18 cellular contexts compared by ENCODE assay signal in genomic region chr17:4893272-4893671, GRCh38. TPM values are rescaled to one million over a fixed set of nuclear protein-coding genes. Genes with fewer than 3 reads are reported as not detected.
DNase-seq lines count a peak whose midpoint lies in the region; ATAC-seq lines count a peak whose summit lies in the region.
"Had no signal": no experiment of that assay in that cellular context is flagged by ENCODE, and none has a peak within 500 bp of the region (broad histone marks: within the 10 kb centered on the region; RNA-seq: fewer than 3 reads in every experiment).

No MANE protein-coding gene starts in this region.

- peaks cover 4% of the 10 kb centered on the region for H3K79me1 ChIP-seq in neuronal stem cell (ENCODE audit: low read depth, low read length)

- H3K9ac ChIP-seq in neuronal stem cell (ENCODE audit: low read depth, low read length, poor library complexity): no peak overlapping the region

- H3K4ac ChIP-seq in neuronal stem cell (ENCODE audit: low read length): no peak overlapping the region

- H2BK5ac ChIP-seq in neuronal stem cell (ENCODE audit: low read length): no peak overlapping the region

- ATAC-seq in Right ventricle myocardium superior (ENCODE audit: poor library complexity) (no peak), right cardiac atrium (no peak), GM21717 (IDR thresholded peaks at IDR 0.05; ENCODE audit: unreplicated experiment) (no peak)

- H3K4me2 ChIP-seq in neuronal stem cell (ENCODE audit: insufficient read depth, low read length, poor library complexity, severe bottlenecking): no peak overlapping the region

- H3K9me3 ChIP-seq in right cardiac atrium (ENCODE audit: control insufficient read depth, low read length): no peaks in the 10 kb centered on the region
- H3K9me3 ChIP-seq in neuronal stem cell (replicated peaks in 1 of 2; ENCODE audit: control insufficient read depth in 2 of 2, insufficient read depth in 1 of 2, low read depth in 1 of 2, low read length in 2 of 2): no peaks in the 10 kb centered on the region
- H3K9me3 ChIP-seq: Caco-2, HAP-1 had no signal

- no peak overlapping the region for H2BK12ac ChIP-seq in neuronal stem cell (ENCODE audit: low read length)

- H2BK15ac ChIP-seq in neuronal stem cell (ENCODE audit: low read length): no peak overlapping the region

- intact Hi-C loops in Right ventricle myocardium superior (cut with DNase I) (no loop called here), right cardiac atrium (cut with DNase I) (loop anchor here in 1 of 4 donors (10.0 kb wide), 1 partner anchor 158 kb away; the partner anchor contains the start of genes CXCL16, MED11 and ZMYND15)

- no peaks in the 10 kb centered on the region for H3K27me3 ChIP-seq in right cardiac atrium (ENCODE audit: control insufficient read depth, insufficient read depth)
- H3K27me3 ChIP-seq in H7 (ENCODE audit: control insufficient read depth, insufficient read depth, low read length): no peaks in the 10 kb centered on the region
- no peaks in the 10 kb centered on the region for H3K27me3 ChIP-seq in neuronal stem cell (ENCODE audit: control insufficient read depth in 3 of 3, insufficient read depth in 3 of 3, low read depth in 1 of 3, low read length in 3 of 3)

- DNase-seq in Right ventricle myocardium superior (peak; percentile 24), right cardiac atrium (no peak), H7 (peak; percentile 42), epidermal melanocyte (ENCODE audit: insufficient read length, low spot score) (peak; percentile 4), neuronal stem cell (ENCODE audit: low spot score) (no peak), 8988T (no peak), kidney tubule cell (ENCODE audit: low spot score) (no peak)
- DNase-seq: Caco-2; CD4-positive, alpha-beta T cell; DMS79; GDM1 had no signal

- H2AFZ ChIP-seq in neuronal stem cell (ENCODE audit: low read length): no peak overlapping the region

- H3K27ac ChIP-seq in right cardiac atrium (ENCODE audit: low read length) (no peak overlapping the region), neuronal stem cell (replicated peaks; ENCODE audit: low read length) (no peak overlapping the region)
- H3K27ac ChIP-seq: C4-2B had no signal

- no peak overlapping the region for H4K8ac ChIP-seq in neuronal stem cell (ENCODE audit: low read depth, low read length)

- H3K4me1 ChIP-seq in right cardiac atrium (ENCODE audit: control insufficient read depth, insufficient read depth, low read length) (no peaks in the 10 kb centered on the region), neuronal stem cell (ENCODE audit: control insufficient read depth in 2 of 2, insufficient read depth in 1 of 2, low read depth in 1 of 2, low read length in 2 of 2) (no peaks in the 10 kb centered on the region)
- H3K4me1 ChIP-seq: Caco-2, HAP-1 had no signal

- no peak overlapping the region for H3K23ac ChIP-seq in neuronal stem cell (ENCODE audit: low read depth, low read length, poor library complexity)

- H3K4me3 ChIP-seq in right cardiac atrium (ENCODE audit: low read length) (no peak overlapping the region), H7 (ENCODE audit: insufficient read depth, low read depth, low read length) (no peak overlapping the region), neuronal stem cell (ENCODE audit: low read length in 2 of 2) (no peak overlapping the region)
- H3K4me3 ChIP-seq: HAP-1 had no signal

- H3K36me3 ChIP-seq in H7 (replicated peaks; ENCODE audit: control insufficient read depth, insufficient read depth, low read length) (peaks cover 28% of the 10 kb centered on the region), neuronal stem cell (replicated peaks in 1 of 2; ENCODE audit: control insufficient read depth in 2 of 2, insufficient read depth in 2 of 2, low read length in 2 of 2) (peaks cover 50 to 83% of the 10 kb centered on the region in 2 donors)

- H4K91ac ChIP-seq in neuronal stem cell (ENCODE audit: low read depth, low read length, poor library complexity): no peak overlapping the region

- no peak overlapping the region for H2BK120ac ChIP-seq in neuronal stem cell (ENCODE audit: low read depth, low read length)

- H2AK5ac ChIP-seq in neuronal stem cell (ENCODE audit: low read depth, low read length): no peak overlapping the region

- 85% methylated on average over 18 of the region's 18 CpGs for WGBS in right cardiac atrium
- no CpG with 5 or more reads among the region's 18 CpGs for WGBS in neuronal stem cell (ENCODE audit: extremely low coverage in 2 of 2, insufficient read length in 2 of 2, insufficient replicate concordance in 1 of 2), 2 donors

- peak overlapping the region; percentile 71 for H3K14ac ChIP-seq in neuronal stem cell (ENCODE audit: low read length)

- H3K18ac ChIP-seq in neuronal stem cell (ENCODE audit: low read length): no peak overlapping the region

RNA-seq across cellular contexts. Expression of gene C17orf107, which starts 6.1 kb away (rescaled TPM):
- 0.51 TPM for total RNA-seq in Right ventricle myocardium superior
- 1 to 10 TPM; 2.7 to 3.3 (median 2.8) TPM for total RNA-seq in right cardiac atrium
- polyA plus RNA-seq in right cardiac atrium: 3.6 TPM
- total RNA-seq in H7 (2014; rRNA removed; shearing (Covaris generic)): 7.6 and 7.8 TPM in 2 replicates
- polyA plus RNA-seq in neuronal stem cell (2013, experiment 1 of 2): 0.32 TPM
- 0.28 TPM for polyA plus RNA-seq in neuronal stem cell (2013, experiment 2 of 2)

RNA-seq across cellular contexts. Expression of gene CHRNE, which starts 9.6 kb away (rescaled TPM):
- total RNA-seq in Right ventricle myocardium superior: 0.30 TPM
- 100 to 1,000 TPM in 1 of 4 donors, 10 to 100 TPM in 3; 57.6 to 106 (median 68.9) TPM for total RNA-seq in right cardiac atrium
- 63.6 TPM for polyA plus RNA-seq in right cardiac atrium
- total RNA-seq in H7 (2014; rRNA removed; shearing (Covaris generic)): 0.67 and 0.69 TPM in 2 replicates
- polyA plus RNA-seq in neuronal stem cell (2013, experiment 1 of 2): 0.17 TPM
- polyA plus RNA-seq in neuronal stem cell (2013, experiment 2 of 2): 0.12 TPM
- total RNA-seq: A172, Caco-2, HT-29 had no signal

RNA-seq across cellular contexts. Expression of gene GP1BA, which starts 38.8 kb away (rescaled TPM):
- total RNA-seq in Right ventricle myocardium superior (not detected), right cardiac atrium (under 1 TPM in 1 of 4 donors, not detected in 3; 0.23 TPM)
- polyA plus RNA-seq in right cardiac atrium: 0.16 TPM
- not detected in 2 replicates for total RNA-seq in H7 (2014; rRNA removed; shearing (Covaris generic))
- polyA plus RNA-seq in neuronal stem cell (2013, experiment 1 of 2): not detected
- polyA plus RNA-seq in neuronal stem cell (2013, experiment 2 of 2): not detected
- total RNA-seq: A172; Caco-2; CD4-positive, alpha-beta T cell; H1; HT-29 had no signal
- polyA plus RNA-seq: BJ, H1 had no signal

RNA-seq across cellular contexts. Expression of gene SLC25A11, which starts 46.6 kb away (rescaled TPM):
- total RNA-seq in Right ventricle myocardium superior: 208 TPM
- total RNA-seq in right cardiac atrium: 100 to 1,000 TPM; 162 to 230 (median 202) TPM
- 200 TPM for polyA plus RNA-seq in right cardiac atrium
- total RNA-seq in H7 (2014; rRNA removed; shearing (Covaris generic)): 143 and 169 TPM in 2 replicates
- 44.7 TPM for polyA plus RNA-seq in neuronal stem cell (2013, experiment 1 of 2)
- 44.0 TPM for polyA plus RNA-seq in neuronal stem cell (2013, experiment 2 of 2)

RNA-seq across cellular contexts. Expression of gene RNF167, which starts 46.8 kb away (rescaled TPM):
- total RNA-seq in Right ventricle myocardium superior (85.8 TPM), right cardiac atrium (100 to 1,000 TPM in 1 of 4 donors, 10 to 100 TPM in 3; 76.6 to 108 (median 87.5) TPM)
- 124 TPM for polyA plus RNA-seq in right cardiac atrium
- 67.0 and 87.6 TPM in 2 replicates for total RNA-seq in H7 (2014; rRNA removed; shearing (Covaris generic))
- polyA plus RNA-seq in neuronal stem cell (2013, experiment 1 of 2): 110 TPM
- 109 TPM for polyA plus RNA-seq in neuronal stem cell (2013, experiment 2 of 2)

Comparison
In these comparisons a context has a peak if more than half of its experiments do, and no peak if none do; other contexts are left out.
1. DNase-seq: peak in Right ventricle myocardium superior (single experiment), H7 (single experiment) and epidermal melanocyte (single experiment); none in right cardiac atrium (0 of 3), neuronal stem cell (single experiment), 8988T (single experiment) and kidney tubule cell (single experiment).
2. RNA of gene CHRNE, which starts 9.6 kb away (total RNA-seq): 57.6 to 106 TPM in right cardiac atrium; 0.67 to 0.69 TPM in H7 and 0.30 TPM in Right ventricle myocardium superior (single experiment); every median in the first group is over 10 times any median in the second.